10 cellular contexts compared by ENCODE assay signal in the genomic region with DNA sequence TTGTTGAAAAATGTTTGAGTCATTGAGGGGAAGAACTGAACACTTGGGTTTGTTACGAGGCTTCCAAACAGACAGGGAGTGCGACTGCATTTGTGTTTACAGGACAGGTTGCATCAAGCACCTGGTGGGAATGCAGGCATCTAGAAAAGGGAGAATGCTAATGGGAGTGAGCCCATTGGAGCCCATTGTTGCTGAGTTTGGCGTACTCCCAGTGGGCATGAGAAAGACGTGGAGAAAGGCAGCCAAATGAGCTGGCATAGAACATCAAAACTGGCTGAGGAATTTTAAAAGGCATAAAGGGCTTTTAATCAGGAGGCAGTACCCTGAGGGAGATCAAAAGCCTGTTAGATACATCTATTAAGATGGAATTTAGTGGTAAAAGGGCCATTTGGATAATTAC.
"Had no signal": no experiment of that assay in that cellular context is flagged by ENCODE, and none has a peak within 500 bp of the region (broad histone marks: within the 10 kb centered on the region; RNA-seq: fewer than 3 reads in every experiment).

No MANE protein-coding gene starts in this region.

- ATAC-seq: left lobe of liver had no signal

- DNase-seq: activated CD4-positive, alpha-beta T cell treated with anti-CD3 and anti-CD28 coated beads, Interleukin-2, amount 10 ng/mL, durations not matched to agents 7 days and 5 days; activated CD4-positive, CD25-positive, alpha-beta regulatory T cell; activated CD8-positive, alpha-beta memory T cell treated with anti-CD3 and anti-CD28 coated beads for 24 hours; activated naive CD4-positive, alpha-beta T cell treated with anti-CD3 and anti-CD28 coated beads for 36 hours; dermis blood vessel endothelial cell; erythroblast; immature natural killer cell; ovary; stomach had no signal
